ENCODE assay signal across 8 cellular contexts in the genomic region with DNA sequence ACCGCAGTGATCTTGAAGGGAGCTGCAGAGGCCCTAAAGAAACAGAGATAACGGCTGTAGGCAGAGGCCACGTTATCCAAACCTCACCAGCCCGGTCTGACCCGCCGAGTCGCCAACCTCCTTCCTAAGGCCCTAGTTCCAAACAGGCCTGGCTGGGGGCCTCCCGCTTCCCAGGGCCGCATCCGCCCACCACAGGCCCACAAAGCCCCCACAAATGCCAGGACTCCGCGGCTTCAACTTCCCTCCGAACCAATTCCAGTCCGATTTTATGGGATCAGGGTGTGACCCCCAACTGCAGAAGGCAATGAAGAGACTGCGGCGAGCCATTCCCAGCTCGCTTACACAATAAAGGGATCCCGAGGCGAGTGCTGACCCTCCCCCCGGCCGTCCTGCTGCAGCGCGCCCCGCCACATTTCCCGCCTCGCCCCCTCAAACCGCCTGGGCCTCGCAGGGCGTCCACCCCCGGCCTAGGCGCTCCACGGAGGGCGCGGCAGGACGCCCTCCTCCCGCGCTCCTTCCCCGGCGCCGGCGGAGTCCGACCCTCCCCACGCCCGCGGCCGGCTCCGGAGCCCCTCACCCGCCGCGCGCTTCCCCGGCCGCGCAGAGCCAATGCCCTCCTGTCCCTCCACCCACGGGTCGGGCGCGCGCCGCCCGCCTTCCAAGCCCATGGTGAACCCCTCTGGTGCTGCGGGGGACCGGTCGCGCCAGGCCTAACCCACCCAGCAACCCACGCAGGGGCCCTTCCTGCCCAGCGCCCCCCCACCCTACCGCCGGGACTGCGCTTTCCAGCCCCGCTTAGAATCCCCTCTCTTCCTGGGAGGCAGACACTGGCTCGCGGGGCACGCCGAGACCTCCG. TPM values are rescaled to one million over a fixed set of nuclear protein-coding genes. Genes with fewer than 3 reads are reported as not detected.
DNase-seq lines count a peak whose midpoint lies in the region; ATAC-seq and TF ChIP-seq lines count a peak whose summit lies in the region.

No MANE protein-coding gene starts in this region.

- H3K9me2 ChIP-seq in HCT116 (ENCODE audit: insufficient read depth): no peaks in the 10 kb centered on the region

- no peak for ATAC-seq in HCT116
- no peak for ATAC-seq in thoracic aorta (ENCODE audit: insufficient number of reproducible peaks, low FRiP score, low read depth)

- no peaks in the 10 kb centered on the region for H3K36me3 ChIP-seq in ACC112 (ENCODE audit: insufficient read depth, low read length)
- H3K36me3 ChIP-seq in HCT116 (ENCODE audit: control insufficient read depth in 1 of 2, insufficient read depth in 2 of 2, low read length in 2 of 2): no peaks in the 10 kb centered on the region
- H3K36me3 ChIP-seq in WERI-Rb-1: peaks cover 17% of the 10 kb centered on the region
- no peaks in the 10 kb centered on the region for H3K36me3 ChIP-seq in effector memory CD4-positive, alpha-beta T cell (ENCODE audit: control insufficient read depth, insufficient read depth, low read length)
- no peaks in the 10 kb centered on the region for H3K36me3 ChIP-seq in thoracic aorta

- H3K79me2 ChIP-seq in ACC112 (ENCODE audit: control insufficient read depth, insufficient read depth, low read length, unreplicated experiment): peaks cover 38% of the 10 kb centered on the region
- H3K79me2 ChIP-seq in HCT116 (ENCODE audit: insufficient read depth, low read length): peaks cover 37% of the 10 kb centered on the region

- CTCF ChIA-PET in HCT116 (lab: Charles Lee): no interaction called here

- RAD21 ChIA-PET in HCT116 (lab: Charles Lee; ENCODE audit: low non-redundant PET in 1 of 2, low total read pairs in 2 of 2, uncharacterized antibody in 2 of 2, unreplicated experiment in 2 of 2): interaction anchor here in 1 of 2 experiments (0.5 kb wide), 1 partner anchor 71 kb away, joined by 3 read pairs; no protein-coding TSS in a partner anchor

- peak overlapping the region; percentile 93 for H3K9ac ChIP-seq in HCT116 (ENCODE audit: low read length)

- intact Hi-C loops in HCT116 (cut with micrococcal nuclease): loop anchor here (5.0 kb wide), 1 partner anchor 192 kb away; a partner anchor contains a TSS

- no peaks in the 10 kb centered on the region for H4K20me1 ChIP-seq in HCT116 (ENCODE audit: insufficient read depth)

- H2AFZ ChIP-seq in ACC112 (ENCODE audit: low read length, unreplicated experiment) (peak overlapping the region; percentile 95), HCT116 (ENCODE audit: low read depth, low read length, poor library complexity, severe bottlenecking) (no peak overlapping the region)

- POLR2A ChIA-PET in HCT116 (lab: Charles Lee): interaction anchor here (1.4 kb wide), 1 partner anchor 16 kb away, joined by 3 read pairs; no protein-coding TSS in a partner anchor

- no peak for TF ChIP-seq POLR2A in HCT116 (IDR thresholded peaks at IDR 0.05; ENCODE audit: borderline replicate concordance, extremely low read depth, insufficient read depth, insufficient read length)

- no peak for TF ChIP-seq CTCF in HCT116 (IDR thresholded peaks at IDR 0.05 in 2 of 3, conservative IDR thresholded peaks at IDR 0.05 in 1 of 3; ENCODE audit: borderline replicate concordance in 1 of 3, insufficient read depth in 1 of 3, low read depth in 2 of 3, low read length in 2 of 3)
- TF ChIP-seq CTCF in WERI-Rb-1 (IDR thresholded peaks at IDR 0.05; ENCODE audit: low read depth, low read length): no peak
- TF ChIP-seq CTCF in thoracic aorta (IDR thresholded peaks at IDR 0.05): no peak

- H3K4me1 ChIP-seq in ACC112 (ENCODE audit: control insufficient read depth, insufficient read depth, low read length, unreplicated experiment) (peaks cover 6% of the 10 kb centered on the region), HCT116 (ENCODE audit: control insufficient read depth in 1 of 2, insufficient read depth in 2 of 2, low read length in 2 of 2) (peaks cover 11 to 15% of the 10 kb centered on the region in 2 experiments), thoracic aorta (ENCODE audit: control insufficient read depth in 1 of 2, low read depth in 2 of 2) (peaks cover 11 to 38% of the 10 kb centered on the region in 2 donors)
- H3K4me1 ChIP-seq in effector memory CD4-positive, alpha-beta T cell (ENCODE audit: control insufficient read depth, insufficient read depth, low read length, poor library complexity, severe bottlenecking): peaks cover 18% of the 10 kb centered on the region

- DNase-seq in HCT116 (ENCODE audit: low read depth, low spot score): no peak
- DNase-seq in WERI-Rb-1: peak; percentile 46
- no peak for DNase-seq in effector memory CD4-positive, alpha-beta T cell
- peak; percentile 15 for DNase-seq in medulla oblongata (ENCODE audit: extremely low spot score)
- DNase-seq in thoracic aorta (ENCODE audit: low spot score): no peak
- DNase-seq in COLO829 (ENCODE audit: low spot score): no peak
- no peak for DNase-seq in DMS79 (lab: John Stamatoyannopoulos, UW)

- BruUV-seq in HCT116 (replicated peaks; lab: Mats Ljungman, UMichigan): no TSS peak

- H3K27ac ChIP-seq in ACC112 (ENCODE audit: low read depth, low read length) (no peak overlapping the region), HCT116 (ENCODE audit: low read depth, low read length) (peak overlapping the region; percentile 65; the same call in 1 of the 2 replicates), WERI-Rb-1 (peak overlapping the region; percentile 92), thoracic aorta (peak overlapping the region; percentile 98 to 99)
- H3K27ac ChIP-seq in effector memory CD4-positive, alpha-beta T cell (ENCODE audit: insufficient read depth, low read length, poor library complexity, severe bottlenecking): no peak overlapping the region

- H3K4me3 ChIP-seq in ACC112 (ENCODE audit: low read depth, low read length): peak overlapping the region; percentile 95
- peak overlapping the region; percentile 95 to 96 for H3K4me3 ChIP-seq in HCT116 (replicated peaks in 1 of 2; ENCODE audit: low read depth in 1 of 2, low read length in 2 of 2)
- H3K4me3 ChIP-seq in WERI-Rb-1 (ENCODE audit: low read depth, low read length): peak overlapping the region; percentile 93
- H3K4me3 ChIP-seq in effector memory CD4-positive, alpha-beta T cell (ENCODE audit: insufficient read depth, low read depth, low read length, poor library complexity, severe bottlenecking): peak overlapping the region; percentile 78
- peak overlapping the region; percentile 93 for H3K4me3 ChIP-seq in thoracic aorta

- TF ChIP-seq RAD21 in HCT116 (IDR thresholded peaks at IDR 0.05; ENCODE audit: low read depth): no peak

- peak overlapping the region; percentile 90 for H3K4me2 ChIP-seq in HCT116 (ENCODE audit: low read length)

- H3K27me3 ChIP-seq in ACC112 (ENCODE audit: insufficient read depth, low read length) (peaks cover 8% of the 10 kb centered on the region; the same call in 1 of the 2 replicates), HCT116 (ENCODE audit: insufficient read depth, low read length) (no peaks in the 10 kb centered on the region), WERI-Rb-1 (ENCODE audit: insufficient read depth, low read depth, severe bottlenecking) (no peaks in the 10 kb centered on the region), thoracic aorta (replicated peaks; ENCODE audit: insufficient read depth) (no peaks in the 10 kb centered on the region)
- peaks cover 6% of the 10 kb centered on the region for H3K27me3 ChIP-seq in effector memory CD4-positive, alpha-beta T cell (replicated peaks; ENCODE audit: control insufficient read depth, insufficient read depth, low read length, poor library complexity, severe bottlenecking)

- H3K9me3 ChIP-seq in HCT116 (ENCODE audit: control insufficient read depth in 1 of 2, insufficient read depth in 1 of 2, low read depth in 1 of 2, low read length in 2 of 2): no peaks in the 10 kb centered on the region
- no peaks in the 10 kb centered on the region for H3K9me3 ChIP-seq in WERI-Rb-1 (ENCODE audit: severe bottlenecking)
- H3K9me3 ChIP-seq in effector memory CD4-positive, alpha-beta T cell (ENCODE audit: control insufficient read depth, low read length): no peaks in the 10 kb centered on the region
- H3K9me3 ChIP-seq in thoracic aorta: no peaks in the 10 kb centered on the region

TF ChIP-seq in HCT116, 20 proteins besides CTCF, POLR2A, EP300 and RAD21:
- TF ChIP-seq ZFX (IDR thresholded peaks at IDR 0.05) (peak; percentile 24; the same call in 1 of the 2 replicates), EZH2 (IDR thresholded peaks at IDR 0.05) (no peak)
- TF ChIP-seq, protein P1, sequence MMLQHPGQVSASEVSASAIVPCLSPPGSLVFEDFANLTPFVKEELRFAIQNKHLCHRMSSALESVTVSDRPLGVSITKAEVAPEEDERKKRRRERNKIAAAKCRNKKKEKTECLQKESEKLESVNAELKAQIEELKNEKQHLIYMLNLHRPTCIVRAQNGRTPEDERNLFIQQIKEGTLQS (IDR thresholded peaks at IDR 0.05): no peak
- TF ChIP-seq, protein P2, sequence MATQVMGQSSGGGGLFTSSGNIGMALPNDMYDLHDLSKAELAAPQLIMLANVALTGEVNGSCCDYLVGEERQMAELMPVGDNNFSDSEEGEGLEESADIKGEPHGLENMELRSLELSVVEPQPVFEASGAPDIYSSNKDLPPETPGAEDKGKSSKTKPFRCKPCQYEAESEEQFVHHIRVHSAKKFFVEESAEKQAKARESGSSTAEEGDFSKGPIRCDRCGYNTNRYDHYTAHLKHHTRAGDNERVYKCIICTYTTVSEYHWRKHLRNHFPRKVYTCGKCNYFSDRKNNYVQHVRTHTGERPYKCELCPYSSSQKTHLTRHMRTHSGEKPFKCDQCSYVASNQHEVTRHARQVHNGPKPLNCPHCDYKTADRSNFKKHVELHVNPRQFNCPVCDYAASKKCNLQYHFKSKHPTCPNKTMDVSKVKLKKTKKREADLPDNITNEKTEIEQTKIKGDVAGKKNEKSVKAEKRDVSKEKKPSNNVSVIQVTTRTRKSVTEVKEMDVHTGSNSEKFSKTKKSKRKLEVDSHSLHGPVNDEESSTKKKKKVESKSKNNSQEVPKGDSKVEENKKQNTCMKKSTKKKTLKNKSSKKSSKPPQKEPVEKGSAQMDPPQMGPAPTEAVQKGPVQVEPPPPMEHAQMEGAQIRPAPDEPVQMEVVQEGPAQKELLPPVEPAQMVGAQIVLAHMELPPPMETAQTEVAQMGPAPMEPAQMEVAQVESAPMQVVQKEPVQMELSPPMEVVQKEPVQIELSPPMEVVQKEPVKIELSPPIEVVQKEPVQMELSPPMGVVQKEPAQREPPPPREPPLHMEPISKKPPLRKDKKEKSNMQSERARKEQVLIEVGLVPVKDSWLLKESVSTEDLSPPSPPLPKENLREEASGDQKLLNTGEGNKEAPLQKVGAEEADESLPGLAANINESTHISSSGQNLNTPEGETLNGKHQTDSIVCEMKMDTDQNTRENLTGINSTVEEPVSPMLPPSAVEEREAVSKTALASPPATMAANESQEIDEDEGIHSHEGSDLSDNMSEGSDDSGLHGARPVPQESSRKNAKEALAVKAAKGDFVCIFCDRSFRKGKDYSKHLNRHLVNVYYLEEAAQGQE (IDR thresholded peaks at IDR 0.05; ENCODE audit: low read depth): no peak

RNA-seq across cellular contexts. Expression of a gene that starts 0.9 kb away (rescaled TPM):
- total RNA-seq in HCT116 (2021; ENCODE audit: unreplicated experiment) (39.2 TPM), thoracic aorta (1,000 to 10,000 TPM; 1,436 to 1,719 TPM)
- 24.5 and 25.3 TPM in 2 replicates for polyA plus RNA-seq in HCT116 (2012)

Comparison
In these comparisons a context has a peak if more than half of its experiments do, and no peak if none do; other contexts are left out.
1. H3K27ac ChIP-seq: peak in HCT116 (single experiment), WERI-Rb-1 (single experiment) and thoracic aorta (2 of 2); none in ACC112 (single experiment) and effector memory CD4-positive, alpha-beta T cell (single experiment).
2. DNase-seq: peak in WERI-Rb-1 (single experiment) and medulla oblongata (single experiment); none in HCT116 (single experiment), effector memory CD4-positive, alpha-beta T cell (0 of 3), thoracic aorta (single experiment), COLO829 (single experiment) and DMS79 (single experiment).
3. RNA of a gene that starts 0.9 kb away (total RNA-seq): 1,436 to 1,719 TPM in thoracic aorta; 39.2 TPM in HCT116 (single experiment); every median in the first group is over 10 times any median in the second.
4. Peak in every context shown above with its lines, with median percentiles within 50 percentile points of each other: H3K4me3 ChIP-seq.